8 cellular contexts compared by ENCODE assay signal in genomic region chr4:124334119-124334518, GRCh38.
DNase-seq lines count a peak whose midpoint lies in the region; ATAC-seq and TF ChIP-seq lines count a peak whose summit lies in the region.

No MANE protein-coding gene starts in this region.

- H3K4me1 ChIP-seq in adrenal gland (replicated peaks in 1 of 2) (no peaks in the 10 kb centered on the region), spleen (no peaks in the 10 kb centered on the region)

- H3K27ac ChIP-seq in adrenal gland (no peak overlapping the region), spleen (no peak overlapping the region)

- no peaks in the 10 kb centered on the region for H3K9me3 ChIP-seq in adrenal gland (replicated peaks in 1 of 3)
- no peaks in the 10 kb centered on the region for H3K9me3 ChIP-seq in spleen

- DNase-seq in ACHN (peak; percentile 80), GM13977 (ENCODE audit: low spot score) (no peak), NB4 (ENCODE audit: low read depth) (peak; percentile 60), adrenal gland (peak in 5 of 7 donors; percentile 23 to 59 (median 51)), hepatic stellate cell (ENCODE audit: low spot score) (peak; percentile 43), spleen (no peak), DMS79 (lab: John Stamatoyannopoulos, UW) (no peak)

- TF ChIP-seq CTCF in GM13977 (IDR thresholded peaks at IDR 0.05; ENCODE audit: extremely low read depth, insufficient read depth, missing control alignments): peak; percentile 42
- TF ChIP-seq CTCF in NB4 (IDR thresholded peaks at IDR 0.05; ENCODE audit: low read depth, low read length): peak; percentile 12
- TF ChIP-seq CTCF in adrenal gland (IDR thresholded peaks at IDR 0.05): peak; percentile 38 to 72 (median 53)
- peak in 6 of 11 experiments; percentile 19 to 49 (median 33) for TF ChIP-seq CTCF in spleen (IDR thresholded peaks at IDR 0.05 in 8 of 11, conservative IDR thresholded peaks at IDR 0.05 in 3 of 11)

- 0 to 2% (median 0%) methylated on average over 3 of the region's 3 CpGs for WGBS in adrenal gland, 4 donors
- WGBS in spleen, 5 donors: 2 to 4% (median 4%) methylated on average over 3 of the region's 3 CpGs

- ATAC-seq in HG03571 (IDR thresholded peaks at IDR 0.05; ENCODE audit: unreplicated experiment): no peak

- TF ChIP-seq POLR2A in NB4 (IDR thresholded peaks at IDR 0.05; ENCODE audit: extremely low read depth, insufficient read length) (no peak), adrenal gland (IDR thresholded peaks at IDR 0.05) (no peak), spleen (IDR thresholded peaks at IDR 0.05) (no peak)

- H3K27me3 ChIP-seq in adrenal gland (no peaks in the 10 kb centered on the region), spleen (replicated peaks in 1 of 7) (no peaks in the 10 kb centered on the region)

- intact Hi-C loops in adrenal gland (cut with DNase I) (loop anchor here (5.0 to 10.0 kb wide), 3 partner anchors 911 to 951 kb away; no protein-coding TSS in a partner anchor), spleen (cut with DNase I; ENCODE audit: low total_unique reads) (loop anchor here (5.0 kb wide), 1 partner anchor 953 kb away; no protein-coding TSS in a partner anchor)

- no peak overlapping the region for H3K4me3 ChIP-seq in NB4 (ENCODE audit: low read depth, low read length)
- no peak overlapping the region for H3K4me3 ChIP-seq in adrenal gland
- no peak overlapping the region for H3K4me3 ChIP-seq in spleen

- H3K36me3 ChIP-seq in adrenal gland (replicated peaks in 1 of 2) (no peaks in the 10 kb centered on the region), spleen (no peaks in the 10 kb centered on the region)

- in situ Hi-C loops in ACHN (cut with HindIII; ENCODE audit: low pct_ligation_motif_present, low pct_unique_long_range_greater_than_20kb, low sequenced_read_pairs): no loop called here
- in situ Hi-C loops in GM13977 (cut with MboI; ENCODE audit: low pct_unique_long_range_greater_than_20kb, low sequenced_read_pairs, unreplicated experiment): loop anchor here (25.0 kb wide), 1 partner anchor 953 kb away; no protein-coding TSS in a partner anchor

Comparison
In these comparisons a context has a peak if more than half of its experiments do, and no peak if none do; other contexts are left out.
1. DNase-seq: peak in ACHN (single experiment), NB4 (single experiment), adrenal gland (5 of 7) and hepatic stellate cell (single experiment); none in GM13977 (single experiment), spleen (single experiment) and DMS79 (single experiment).
2. Peak in every context shown above with its lines, with median percentiles within 50 percentile points of each other: CTCF ChIP-seq.